Comparison of ENCODE assay signal across 10 cellular contexts in genomic region chr19:18972301-18972831, GRCh38. TPM values are rescaled to one million over a fixed set of nuclear protein-coding genes. Genes with fewer than 3 reads are reported as not detected.
A peak's percentile ranks its signal among the peaks of the same experiment; 100 is the strongest.
DNase-seq lines count a peak whose midpoint lies in the region; ATAC-seq and TF ChIP-seq lines count a peak whose summit lies in the region.
"Had no signal": no experiment of that assay in that cellular context is flagged by ENCODE, and none has a peak within 500 bp of the region (broad histone marks: within the 10 kb centered on the region; RNA-seq: fewer than 3 reads in every experiment).

No MANE protein-coding gene starts in this region.

- whole genome bisulfite sequencing in adrenal gland, 4 donors = 38 to 43% (median 40%) methylated on average over 10 to 12 of the region's 12 CpGs
- WGBS in tibial nerve, 2 donors = 28 to 36% methylated on average over 12 of the region's 12 CpGs

- H3K9me3 ChIP-seq in MG63 (no peaks in the 10 kb centered on the region), adrenal gland (replicated peaks in 1 of 3) (no peaks in the 10 kb centered on the region), tibial nerve (no peaks in the 10 kb centered on the region)

- peak overlapping the region in 3 of 5 donors; percentile 19 to 68 (median 60) for H3K27ac ChIP-seq in adrenal gland
- H3K27ac ChIP-seq in tibial nerve = peak overlapping the region in 3 of 4 donors; percentile 14 to 62 (median 60)

- peak; percentile 48 for DNase-seq in MG63
- peak in 2 of 7 donors; percentile 17 to 27 for DNase-seq in adrenal gland
- peak; percentile 42 for DNase-seq in hepatic stellate cell (ENCODE audit: low spot score)
- no peak for DNase-seq in tibial nerve (ENCODE audit: low spot score in 2 of 2)
- DNase-seq in islet precursor cell = no peak
- DNase-seq in erythroblast (lab: John Stamatoyannopoulos, UW) = no peak
- DNase-seq in NCI-H2107 treated with DMSO at 0.1 percent for 48 hours (lab: John Stamatoyannopoulos, UW; ENCODE audit: unreplicated experiment) = no peak
- DNase-seq: cortex of kidney, kidney had no signal

- TF ChIP-seq CTCF in adrenal gland (IDR thresholded peaks at IDR 0.05) = no peak
- no peak for TF ChIP-seq CTCF in tibial nerve (IDR thresholded peaks at IDR 0.05)

- intact Hi-C loops in adrenal gland (cut with DNase I) = no loop called here

- no peak for ATAC-seq in GM18502 (IDR thresholded peaks at IDR 0.05; ENCODE audit: poor library complexity, unreplicated experiment)

- H3K27me3 ChIP-seq in MG63 (no peaks in the 10 kb centered on the region), adrenal gland (no peaks in the 10 kb centered on the region), tibial nerve (no peaks in the 10 kb centered on the region)

- no peaks in the 10 kb centered on the region for H3K36me3 ChIP-seq in MG63
- H3K36me3 ChIP-seq in adrenal gland (replicated peaks in 1 of 2) = no peaks in the 10 kb centered on the region
- no peaks in the 10 kb centered on the region for H3K36me3 ChIP-seq in tibial nerve

- TF ChIP-seq POLR2A in adrenal gland (IDR thresholded peaks at IDR 0.05) (no peak), tibial nerve (IDR thresholded peaks at IDR 0.05) (no peak), erythroblast (IDR thresholded peaks at IDR 0.05; ENCODE audit: low read length) (no peak)

- no peak for TF ChIP-seq EP300 in tibial nerve (IDR thresholded peaks at IDR 0.05)

- H3K4me3 ChIP-seq in MG63 (no peak overlapping the region), adrenal gland (peak overlapping the region in 1 of 4 donors; percentile 12), tibial nerve (no peak overlapping the region)

- H3K4me1 ChIP-seq in adrenal gland (replicated peaks in 1 of 2) (peaks cover 10 to 35% of the 10 kb centered on the region in 2 donors), tibial nerve (peaks cover 0 to 36% (median 10%) of the 10 kb centered on the region in 4 donors)

RNA-seq across cellular contexts. Expression of gene HOMER3, which starts 31.3 kb away (rescaled TPM):
- 137 and 145 TPM in 2 replicates for total RNA-seq in MG63 (2014; rRNA removed; shearing (Covaris generic); ENCODE audit: low replicate concordance)
- total RNA-seq in adrenal gland (10 to 100 TPM; 26.8 to 97.1 (median 34.8) TPM), tibial nerve (10 to 100 TPM; 38.0 to 90.0 (median 44.6) TPM)
- 100 to 1,000 TPM in 1 of 3 donors, 10 to 100 TPM in 2; 13.9 to 130 (median 43.2) TPM for polyA plus RNA-seq in adrenal gland

RNA-seq across cellular contexts. Expression of gene DDX49, which starts 52.9 kb away (rescaled TPM):
- 142 and 214 TPM in 2 replicates for total RNA-seq in MG63 (2014; rRNA removed; shearing (Covaris generic); ENCODE audit: low replicate concordance)
- 10 to 100 TPM; 29.1 to 51.2 (median 44.9) TPM for total RNA-seq in adrenal gland
- polyA plus RNA-seq in adrenal gland = 100 to 1,000 TPM in 1 of 3 donors, 10 to 100 TPM in 2; 35.9 to 105 (median 88.9) TPM
- 10 to 100 TPM; 31.8 to 61.2 (median 35.5) TPM for total RNA-seq in tibial nerve

RNA-seq across cellular contexts. Expression of gene COPE, which starts 53.2 kb away (rescaled TPM):
- total RNA-seq in MG63 (2014; rRNA removed; shearing (Covaris generic); ENCODE audit: low replicate concordance) = 528 and 780 TPM in 2 replicates
- total RNA-seq in adrenal gland = 100 to 1,000 TPM; 208 to 400 (median 312) TPM
- polyA plus RNA-seq in adrenal gland = 100 to 1,000 TPM in 2 of 3 donors, 10 to 100 TPM in 1; 45.1 to 298 (median 245) TPM
- total RNA-seq in tibial nerve = 100 to 1,000 TPM; 151 to 266 (median 183) TPM

Comparison
In these comparisons a context has a peak if more than half of its experiments do, and no peak if none do; other contexts are left out.
1. DNase-seq: peak in MG63 (single experiment) and hepatic stellate cell (single experiment); none in tibial nerve (0 of 2), islet precursor cell (single experiment), erythroblast (0 of 2) and NCI-H2107 treated with DMSO at 0.1 percent for 48 hours (single experiment).